25 cellular contexts compared by ENCODE assay signal in genomic region chr9:98780059-98780749, GRCh38.
"Had no signal": no experiment of that assay in that cellular context is flagged by ENCODE, and none has a peak within 500 bp of the region (broad histone marks: within the 10 kb centered on the region; RNA-seq: fewer than 3 reads in every experiment).

No MANE protein-coding gene starts in this region.

- H3K27ac ChIP-seq: adrenal gland, breast epithelium, esophagus muscularis mucosa, gastroesophageal sphincter, heart right ventricle, neutrophil, parathyroid adenoma, sigmoid colon, thoracic aorta, upper lobe of right lung had no signal

- H3K36me3 ChIP-seq: adrenal gland, breast epithelium, neutrophil, upper lobe of right lung had no signal

- H3K79me2 ChIP-seq: parathyroid adenoma had no signal

- H3K4me3 ChIP-seq: adrenal gland, breast epithelium, esophagus muscularis mucosa, gastroesophageal sphincter, heart right ventricle, sigmoid colon, thoracic aorta, upper lobe of right lung had no signal

- H3K4me1 Mint-ChIP-seq: immature natural killer cell; stimulated activated memory B cell treated with anti-CD40 and anti-IgM and Interleukin-4, amounts not matched to agents 10 μg/mL and 1 μg/mL and 100 μg/mL, for 72 hours had no signal

- DNase-seq: activated CD4-positive, alpha-beta T cell treated with anti-CD3 and anti-CD28 coated beads for 48 hours; activated CD4-positive, CD25-positive, alpha-beta regulatory T cell; activated gamma-delta T cell treated with Interleukin-2 at 50 U/mL for 16 hours; activated T-cell treated with anti-CD3 and anti-CD28 coated beads, Interleukin-2, amount 50 U/mL, for 72 hours; adrenal gland; effector CD8-positive, alpha-beta T cell; heart right ventricle; immature natural killer cell; kidney glomerular epithelial cell; left ventricle myocardium superior; mesendoderm; naive thymus-derived CD8-positive, alpha-beta T cell; sigmoid colon; stimulated activated CD4-positive, alpha-beta T cell treated with anti-CD3 and anti-CD28 coated beads, Interleukin-4, amount 100 ng/mL, for 4 hours; upper lobe of right lung had no signal

- ATAC-seq: activated naive CD4-positive, alpha-beta T cell treated with anti-CD3 and anti-CD28 coated beads, Interleukin-2, amount 50 U/mL, for 72 hours; activated T-cell treated with anti-CD3 and anti-CD28 coated beads, Interleukin-2, amount 50 U/mL, for 72 hours; gastroesophageal sphincter; heart right ventricle; left ventricle myocardium superior; naive thymus-derived CD8-positive, alpha-beta T cell; stimulated activated memory B cell treated with anti-CD40 and anti-IgM and Interleukin-4, amounts not matched to agents 10 μg/mL and 1 μg/mL and 100 μg/mL, for 72 hours; upper lobe of right lung had no signal

- H3K4me1 ChIP-seq: adrenal gland, breast epithelium, esophagus muscularis mucosa, gastroesophageal sphincter, heart right ventricle, parathyroid adenoma, sigmoid colon had no signal

- H3K27me3 ChIP-seq: adrenal gland, breast epithelium, esophagus muscularis mucosa, gastroesophageal sphincter, heart right ventricle, sigmoid colon, upper lobe of right lung had no signal

- H3K9me3 ChIP-seq: adrenal gland, breast epithelium, esophagus muscularis mucosa, gastroesophageal sphincter, heart right ventricle, neutrophil, sigmoid colon, thoracic aorta, upper lobe of right lung had no signal

- H3K27ac Mint-ChIP-seq: activated naive CD4-positive, alpha-beta T cell treated with anti-CD3 and anti-CD28 coated beads, Interleukin-2, amount 50 U/mL, for 72 hours; activated T-cell treated with anti-CD3 and anti-CD28 coated beads, Interleukin-2, amount 50 U/mL, for 72 hours; dendritic cell treated with granulocyte-macrophage colony-stimulating factor and Interleukin-4, amounts not matched to agents 40 ng/mL and 50 ng/mL, for 4 days; immature natural killer cell; stimulated activated memory B cell treated with anti-CD40 and anti-IgM and Interleukin-4, amounts not matched to agents 10 μg/mL and 1 μg/mL and 100 μg/mL, for 72 hours; T-helper 2 cell treated with Interferon-gamma antibody and Interleukin-4, amounts not matched to agents 5 μg/mL and 100 μg/mL, for 36 hours had no signal

- H3K27me3 Mint-ChIP-seq: dendritic cell treated with granulocyte-macrophage colony-stimulating factor and Interleukin-4, amounts not matched to agents 40 ng/mL and 50 ng/mL, for 4 days; naive thymus-derived CD8-positive, alpha-beta T cell; stimulated activated memory B cell treated with anti-CD40 and anti-IgM and Interleukin-4, amounts not matched to agents 10 μg/mL and 1 μg/mL and 100 μg/mL, for 72 hours had no signal

- H3K4me3 Mint-ChIP-seq: activated T-cell treated with anti-CD3 and anti-CD28 coated beads, Interleukin-2, amount 50 U/mL, for 72 hours; dendritic cell treated with granulocyte-macrophage colony-stimulating factor and Interleukin-4, amounts not matched to agents 40 ng/mL and 50 ng/mL, for 4 days; immature natural killer cell; naive thymus-derived CD8-positive, alpha-beta T cell; stimulated activated memory B cell treated with anti-CD40 and anti-IgM and Interleukin-4, amounts not matched to agents 10 μg/mL and 1 μg/mL and 100 μg/mL, for 72 hours; T-helper 2 cell treated with Interferon-gamma antibody and Interleukin-4, amounts not matched to agents 5 μg/mL and 100 μg/mL, for 36 hours had no signal

- H3K9ac ChIP-seq: parathyroid adenoma had no signal

- H3K9me3 Mint-ChIP-seq: activated naive CD4-positive, alpha-beta T cell treated with anti-CD3 and anti-CD28 coated beads, Interleukin-2, amount 50 U/mL, for 72 hours; activated T-cell treated with anti-CD3 and anti-CD28 coated beads, Interleukin-2, amount 50 U/mL, for 72 hours; dendritic cell treated with granulocyte-macrophage colony-stimulating factor and Interleukin-4, amounts not matched to agents 40 ng/mL and 50 ng/mL, for 4 days; immature natural killer cell; naive thymus-derived CD8-positive, alpha-beta T cell; stimulated activated memory B cell treated with anti-CD40 and anti-IgM and Interleukin-4, amounts not matched to agents 10 μg/mL and 1 μg/mL and 100 μg/mL, for 72 hours; T-helper 2 cell treated with Interferon-gamma antibody and Interleukin-4, amounts not matched to agents 5 μg/mL and 100 μg/mL, for 36 hours had no signal

- H3K36me3 Mint-ChIP-seq: activated naive CD4-positive, alpha-beta T cell treated with anti-CD3 and anti-CD28 coated beads, Interleukin-2, amount 50 U/mL, for 72 hours had no signal

- H2AFZ ChIP-seq: parathyroid adenoma had no signal
